Comparison of ENCODE assay signal across 27 cellular contexts in genomic region chr3:55595420-55595819, GRCh38.
"Had no signal": no experiment of that assay in that cellular context is flagged by ENCODE, and none has a peak within 500 bp of the region (broad histone marks: within the 10 kb centered on the region; RNA-seq: fewer than 3 reads in every experiment).

No MANE protein-coding gene starts in this region.

- DNase-seq: activated CD4-positive, alpha-beta memory T cell treated with anti-CD3 and anti-CD28 coated beads for 36 hours; activated CD4-positive, alpha-beta T cell treated with anti-CD3 and anti-CD28 coated beads for 36 hours; activated CD4-positive, alpha-beta T cell treated with anti-CD3 and anti-CD28 coated beads, Interleukin-2, amount 10 ng/mL, durations not matched to agents 24 days and 14 days; activated CD4-positive, CD25-positive, alpha-beta regulatory T cell; activated CD4-positive, CD25-positive, alpha-beta regulatory T cell treated with anti-CD3 and anti-CD28 coated beads, Interleukin-2, amount 50 U/mL, for 72 hours; activated CD8-positive, alpha-beta memory T cell treated with anti-CD3 and anti-CD28 coated beads, Interleukin-2, amount 10 ng/mL, durations not matched to agents 7 days and 5 days; activated CD8-positive, alpha-beta memory T cell treated with anti-CD3 and anti-CD28 coated beads, Interleukin-2, amount 50 U/mL, for 4 hours; activated CD8-positive, alpha-beta T cell treated with anti-CD3 and anti-CD28 coated beads, Interleukin-2, amount 10 ng/mL, durations not matched to agents 7 days and 5 days; activated naive CD4-positive, alpha-beta T cell treated with anti-CD3 and anti-CD28 coated beads for 36 hours; activated naive CD8-positive, alpha-beta T cell treated with anti-CD3 and anti-CD28 coated beads for 36 hours; activated naive CD8-positive, alpha-beta T cell treated with anti-CD3 and anti-CD28 coated beads, Interleukin-2, amount 50 U/mL, for 24 hours; activated T-cell treated with anti-CD3 and anti-CD28 coated beads, Interleukin-2, amount 50 U/mL, for 24 hours; activated T-cell treated with anti-CD3 and anti-CD28 coated beads, Interleukin-2, amount 50 U/mL, for 72 hours; adrenal gland; amygdala; aorta; body of pancreas; central memory CD4-positive, alpha-beta T cell; cerebellar nuclear complex; colonic mucosa; effector CD8-positive, alpha-beta T cell; esophagus squamous epithelium; foreskin fibroblast; gastrocnemius medialis; glutamatergic neuron; T-helper 2 cell had no signal

- H3K4me1 ChIP-seq: adrenal gland, body of pancreas, colonic mucosa, gastrocnemius medialis had no signal

- H3K4me3 ChIP-seq: adrenal gland, body of pancreas, colonic mucosa, esophagus squamous epithelium, gastrocnemius medialis had no signal

- H3K27ac ChIP-seq: adrenal gland, body of pancreas, colonic mucosa, epithelial cell of prostate, esophagus squamous epithelium, gastrocnemius medialis had no signal

- H3K36me3 ChIP-seq: adrenal gland, colonic mucosa, esophagus squamous epithelium, gastrocnemius medialis had no signal

- H3K9me3 ChIP-seq: adrenal gland, body of pancreas, colonic mucosa, esophagus squamous epithelium, gastrocnemius medialis had no signal

- H3K27me3 ChIP-seq: adrenal gland, body of pancreas, colonic mucosa, esophagus squamous epithelium, gastrocnemius medialis had no signal
